Comparison of ENCODE assay signal across 26 cellular contexts in genomic region chr10:88086187-88086954, GRCh38.
DNase-seq lines count a peak whose midpoint lies in the region; ATAC-seq and TF ChIP-seq lines count a peak whose summit lies in the region.
"Had no signal": no experiment of that assay in that cellular context is flagged by ENCODE, and none has a peak within 500 bp of the region (broad histone marks: within the 10 kb centered on the region; RNA-seq: fewer than 3 reads in every experiment).

No MANE protein-coding gene starts in this region.

- no peak overlapping the region for H3K27ac Mint-ChIP-seq in CD4-positive, alpha-beta T cell
- H3K27ac Mint-ChIP-seq: CD8-positive, alpha-beta T cell had no signal

- TF ChIP-seq CTCF in IMR-90 (conservative IDR thresholded peaks at IDR 0.05; ENCODE audit: low read depth, low read length) (no peak), choroid plexus epithelial cell (conservative IDR thresholded peaks at IDR 0.05; ENCODE audit: low read depth, low read length) (no peak), upper lobe of right lung (IDR thresholded peaks at IDR 0.05) (no peak)
- no peak for TF ChIP-seq CTCF in CD4-positive, alpha-beta T cell (IDR thresholded peaks at IDR 0.05)

- no peaks in the 10 kb centered on the region for H3K9me3 Mint-ChIP-seq in CD4-positive, alpha-beta T cell
- H3K9me3 Mint-ChIP-seq: CD8-positive, alpha-beta T cell had no signal

- H3K27me3 ChIP-seq in IMR-90 (ENCODE audit: control insufficient read depth, insufficient read depth, low read length) (peaks cover 3% of the 10 kb centered on the region), upper lobe of right lung (no peaks in the 10 kb centered on the region)
- no peaks in the 10 kb centered on the region for H3K27me3 ChIP-seq in CD4-positive, alpha-beta T cell (ENCODE audit: control insufficient read depth, insufficient read depth, low read length)
- H3K27me3 ChIP-seq: SJCRH30 had no signal

- no peak overlapping the region for H3K4ac ChIP-seq in IMR-90 (ENCODE audit: low read depth, low read length)

- dilution Hi-C loops in IMR-90 (cut with HindIII; ENCODE audit: low sequenced_read_pairs, unreplicated experiment), result no loop called here

- H3K4me1 Mint-ChIP-seq in CD4-positive, alpha-beta T cell (ENCODE audit: low read depth), result peaks cover 24% of the 10 kb centered on the region

- DNase-seq in IMR-90, result no peak
- DNase-seq in choroid plexus epithelial cell (ENCODE audit: low read depth), result peak; percentile 28
- DNase-seq in left lobe of liver (ENCODE audit: low spot score), result no peak
- no peak for DNase-seq in upper lobe of right lung
- DNase-seq in CD4-positive, alpha-beta T cell, result no peak
- DNase-seq in activated CD8-positive, alpha-beta memory T cell treated with anti-CD3 and anti-CD28 coated beads for 24 hours, result no peak
- no peak for DNase-seq in GM19240 (ENCODE audit: insufficient read length, low spot score)
- DNase-seq: C1 segment of cervical spinal cord; Caco-2; CD8-positive, alpha-beta T cell; EL; GDM1; Kasumi-1; NCI-H1105 treated with DMSO at 0.1 percent for 48 hours; NCI-H146; NCI-H1930; NCI-H2107; NCI-H524 treated with DMSO at 0.1 percent for 48 hours; NCI-H774; PC-3; SJCRH30 had no signal

- BruUV-seq in IMR-90 (replicated peaks; lab: Mats Ljungman, UMichigan), result no TSS peak

- H3K36me3 Mint-ChIP-seq in CD4-positive, alpha-beta T cell (ENCODE audit: low read depth), result no peaks in the 10 kb centered on the region
- H3K36me3 Mint-ChIP-seq: CD8-positive, alpha-beta T cell had no signal

- H3K36me3 ChIP-seq in IMR-90 (ENCODE audit: control insufficient read depth, insufficient read depth, low read length) (no peaks in the 10 kb centered on the region), upper lobe of right lung (no peaks in the 10 kb centered on the region)
- H3K36me3 ChIP-seq: SJCRH30 had no signal

- ATAC-seq in IMR-90 (ENCODE audit: low read depth) (no peak), left lobe of liver (peak; percentile 32), upper lobe of right lung (peak; percentile 58)
- ATAC-seq in CD4-positive, alpha-beta T cell (ENCODE audit: poor library complexity), result no peak
- ATAC-seq: A549; CD8-positive, alpha-beta T cell; HCT116; K562; PC-3; SK-N-SH treated with all-trans-retinoic acid at 6 μM for 48 hours had no signal

- H3K9me1 ChIP-seq in IMR-90 (ENCODE audit: insufficient read depth, low read length), result no peaks in the 10 kb centered on the region

- no peaks in the 10 kb centered on the region for H3K27me3 Mint-ChIP-seq in CD4-positive, alpha-beta T cell

- no peak overlapping the region for H2BK20ac ChIP-seq in IMR-90 (ENCODE audit: low read depth, low read length)

- no peak overlapping the region for H4K5ac ChIP-seq in IMR-90 (ENCODE audit: low read depth, low read length)

- H3K9ac ChIP-seq in IMR-90 (ENCODE audit: low read depth, low read length), result no peak overlapping the region

- no peaks in the 10 kb centered on the region for H3K79me1 ChIP-seq in IMR-90 (ENCODE audit: low read depth in 1 of 2, low read length in 2 of 2)

- CTCF ChIA-PET in IMR-90 (lab: Yijun Ruan, JAX), result no interaction called here
- CTCF ChIA-PET in CD4-positive, alpha-beta T cell (lab: Charles Lee), result no interaction called here

- H3K4me3 Mint-ChIP-seq in CD4-positive, alpha-beta T cell, result no peak overlapping the region
- H3K4me3 Mint-ChIP-seq: CD8-positive, alpha-beta T cell had no signal

- no peak overlapping the region for H3K4me2 ChIP-seq in IMR-90 (ENCODE audit: low read depth, low read length)
- H3K4me2 ChIP-seq: A549 had no signal

- H4K8ac ChIP-seq in IMR-90 (ENCODE audit: low read depth in 2 of 2, low read length in 2 of 2), result no peak overlapping the region

- H3K4me1 ChIP-seq in IMR-90 (ENCODE audit: control insufficient read depth, insufficient read depth, low read length) (no peaks in the 10 kb centered on the region), upper lobe of right lung (peaks cover 9% of the 10 kb centered on the region)
- H3K4me1 ChIP-seq: A549, SJCRH30 had no signal

- in situ Hi-C loops in IMR-90 (cut with MboI; ENCODE audit: low sequenced_read_pairs), result no loop called here

- no peak overlapping the region for H3K56ac ChIP-seq in IMR-90 (ENCODE audit: extremely low read depth, insufficient read depth, low read length)

- H2AFZ ChIP-seq in IMR-90 (replicated peaks; ENCODE audit: low read length, poor library complexity), result no peak overlapping the region

- intact Hi-C loops in IMR-90 (cut with micrococcal nuclease) (no loop called here), upper lobe of right lung (cut with DNase I) (no loop called here)
- intact Hi-C loops in CD4-positive, alpha-beta T cell (cut with DNase I, micrococcal nuclease), result no loop called here

- no CpG with 5 or more reads among the region's 9 CpGs for WGBS in IMR-90 (ENCODE audit: extremely low coverage in 2 of 2, insufficient read length in 1 of 2), 2 experiments

- H3K18ac ChIP-seq in IMR-90 (ENCODE audit: low read depth, low read length), result no peak overlapping the region

- no peak overlapping the region for H2AK9ac ChIP-seq in IMR-90 (replicated peaks; ENCODE audit: low read depth, low read length, poor library complexity)

- H3K23ac ChIP-seq in IMR-90 (ENCODE audit: low read depth, low read length), result no peak overlapping the region

- POLR2A ChIA-PET in IMR-90 (lab: Charles Lee; ENCODE audit: unreplicated experiment), result no interaction called here
- POLR2A ChIA-PET in CD4-positive, alpha-beta T cell (lab: Charles Lee), result interaction anchor here (0.9 to 1.0 kb wide), 2 partner anchors 19 to 267 kb away, joined by 3 read pairs; no protein-coding TSS in a partner anchor

- peak overlapping the region; percentile 42 for H3K14ac ChIP-seq in IMR-90 (replicated peaks; ENCODE audit: low read depth, low read length)

- no peak overlapping the region for H3K4me3 ChIP-seq in IMR-90 (ENCODE audit: insufficient read depth, low read depth, low read length)
- H3K4me3 ChIP-seq in choroid plexus epithelial cell (ENCODE audit: low read depth, low read length), result no peak overlapping the region
- no peak overlapping the region for H3K4me3 ChIP-seq in upper lobe of right lung
- H3K4me3 ChIP-seq: A549, K562, SJCRH30 had no signal

- TF ChIP-seq RAD21 in IMR-90 (IDR thresholded peaks at IDR 0.05; ENCODE audit: low read length), result no peak

- H4K91ac ChIP-seq in IMR-90 (ENCODE audit: insufficient read depth, low read depth, low read length), result no peak overlapping the region

- no peak overlapping the region for H2AK5ac ChIP-seq in IMR-90 (ENCODE audit: low read depth, low read length)

- no peak overlapping the region for H3K27ac ChIP-seq in IMR-90 (ENCODE audit: insufficient read depth, low read length)
- no peak overlapping the region for H3K27ac ChIP-seq in upper lobe of right lung
- no peak overlapping the region for H3K27ac ChIP-seq in CD4-positive, alpha-beta T cell (ENCODE audit: low read depth, low read length)
- H3K27ac ChIP-seq: A549, HL-60, SJCRH30 had no signal

- TF ChIP-seq POLR2A in IMR-90 (IDR thresholded peaks at IDR 0.05; ENCODE audit: low read depth, low read length), result no peak

- H2BK5ac ChIP-seq in IMR-90 (ENCODE audit: low read depth, low read length, poor library complexity, severe bottlenecking), result no peak overlapping the region

- no peaks in the 10 kb centered on the region for H4K20me1 ChIP-seq in IMR-90 (ENCODE audit: insufficient read depth, low read length)

- H2BK120ac ChIP-seq in IMR-90 (ENCODE audit: low read depth, low read length), result no peak overlapping the region

- no peaks in the 10 kb centered on the region for H3K9me3 ChIP-seq in IMR-90 (ENCODE audit: control insufficient read depth, insufficient read depth, low read length)
- no peaks in the 10 kb centered on the region for H3K9me3 ChIP-seq in upper lobe of right lung
- H3K9me3 ChIP-seq in CD4-positive, alpha-beta T cell (ENCODE audit: control insufficient read depth, low read length), result no peaks in the 10 kb centered on the region
- H3K9me3 ChIP-seq: A549, Caco-2, SJCRH30 had no signal

- H2BK15ac ChIP-seq in IMR-90 (ENCODE audit: low read depth, low read length), result no peak overlapping the region

TF ChIP-seq in IMR-90, 13 proteins besides CTCF, POLR2A, EP300 and RAD21:
- no peak for TF ChIP-seq CEBPB (IDR thresholded peaks at IDR 0.05; ENCODE audit: low read depth, low read length)
- no peak for TF ChIP-seq FOS (IDR thresholded peaks at IDR 0.05; ENCODE audit: low read depth, low read length)
- no peak for TF ChIP-seq ELK1 (IDR thresholded peaks at IDR 0.05; ENCODE audit: borderline replicate concordance, low read depth, low read length)
- TF ChIP-seq RCOR1 (IDR thresholded peaks at IDR 0.05; ENCODE audit: insufficient replicate concordance, low read length), result no peak
- TF ChIP-seq RFX5 (IDR thresholded peaks at IDR 0.05; ENCODE audit: low read depth, low read length), result no peak
- no peak for TF ChIP-seq MAFK (IDR thresholded peaks at IDR 0.05; ENCODE audit: low read depth, low read length)
- no peak for TF ChIP-seq BHLHE40 (IDR thresholded peaks at IDR 0.05; ENCODE audit: low read depth, low read length)

Comparison
In these comparisons a context has a peak if more than half of its experiments do, and no peak if none do; other contexts are left out.
1. ATAC-seq: peak in left lobe of liver (single experiment) and upper lobe of right lung (single experiment); none in IMR-90 (single experiment) and CD4-positive, alpha-beta T cell (single experiment).